Comparison of ENCODE assay signal across 17 cellular contexts in the genomic region with DNA sequence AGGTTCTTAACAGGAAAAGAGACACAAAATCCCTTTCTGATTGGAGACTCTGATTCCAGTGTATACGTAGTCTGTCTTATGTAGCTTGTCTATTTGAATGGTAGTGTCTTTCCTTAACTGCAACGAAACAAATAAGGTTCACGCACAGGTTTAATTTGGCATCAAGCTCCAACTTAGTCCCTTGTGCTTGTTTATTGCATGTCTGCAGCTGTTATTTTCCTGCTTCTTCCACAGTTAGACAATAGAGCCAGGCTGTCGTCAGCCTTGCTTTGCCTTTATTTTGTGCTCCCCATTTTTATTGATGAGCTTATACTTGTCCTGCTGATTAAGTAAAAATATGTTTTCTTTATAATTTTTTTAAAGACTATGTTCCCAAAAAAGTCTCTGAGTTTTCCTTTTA.
A peak's percentile ranks its signal among the peaks of the same experiment; 100 is the strongest.
DNase-seq lines count a peak whose midpoint lies in the region; ATAC-seq, FAIRE-seq and TF ChIP-seq lines count a peak whose summit lies in the region.
"Had no signal": no experiment of that assay in that cellular context is flagged by ENCODE, and none has a peak within 500 bp of the region (broad histone marks: within the 10 kb centered on the region; RNA-seq: fewer than 3 reads in every experiment).

No MANE protein-coding gene starts in this region.

- H3K4me3 ChIP-seq in ACC112 (ENCODE audit: low read depth, low read length) (no peak overlapping the region), H1 (ENCODE audit: extremely low read depth in 1 of 4, insufficient read depth in 2 of 4, low read depth in 3 of 4, low read length in 4 of 4) (no peak overlapping the region), neural progenitor cell (no peak overlapping the region)

- H3K27me3 ChIP-seq in ACC112 (ENCODE audit: insufficient read depth, low read length) (no peaks in the 10 kb centered on the region), H1 (replicated peaks in 1 of 4; ENCODE audit: control insufficient read depth in 3 of 4, extremely low read depth in 1 of 4, insufficient read depth in 3 of 4, low read length in 3 of 4) (no peaks in the 10 kb centered on the region), neural progenitor cell (no peaks in the 10 kb centered on the region)

- H3K79me2 ChIP-seq in ACC112 (ENCODE audit: control insufficient read depth, insufficient read depth, low read length, unreplicated experiment) (no peaks in the 10 kb centered on the region), H1 (ENCODE audit: control insufficient read depth in 1 of 2, insufficient read depth in 2 of 2, low read length in 2 of 2) (no peaks in the 10 kb centered on the region), neural progenitor cell (ENCODE audit: low read depth) (no peaks in the 10 kb centered on the region)

- H2BK15ac ChIP-seq in H1 (ENCODE audit: low read length), result no peak overlapping the region

- H4K20me1 ChIP-seq in H1 (replicated peaks in 1 of 2; ENCODE audit: control insufficient read depth in 1 of 2, insufficient read depth in 2 of 2, low read length in 2 of 2) (no peaks in the 10 kb centered on the region), neural progenitor cell (ENCODE audit: low read depth) (no peaks in the 10 kb centered on the region)

- no peak overlapping the region for H2BK120ac ChIP-seq in H1 (replicated peaks; ENCODE audit: low read depth, low read length)

- H2BK12ac ChIP-seq in H1 (ENCODE audit: low read depth, low read length), result no peak overlapping the region

- H3K4me3 Mint-ChIP-seq in HFFc6, result no peak overlapping the region
- H3K4me3 Mint-ChIP-seq in neural progenitor cell, result no peak overlapping the region
- H3K4me3 Mint-ChIP-seq: CD14-positive monocyte, T-helper 17 cell had no signal

- H3K27me3 Mint-ChIP-seq in HFFc6 (ENCODE audit: insufficient read depth) (no peaks in the 10 kb centered on the region), neural progenitor cell (ENCODE audit: insufficient read depth, low read depth) (peaks cover 2% of the 10 kb centered on the region)
- H3K27me3 Mint-ChIP-seq: T-helper 17 cell had no signal

- H2BK5ac ChIP-seq in H1 (ENCODE audit: low read depth, low read length), result no peak overlapping the region

- TF ChIP-seq CTCF in HFFc6 (IDR thresholded peaks at IDR 0.05) (no peak), H1 (IDR thresholded peaks at IDR 0.05; ENCODE audit: control extremely low read depth in 1 of 3, insufficient read depth in 1 of 3, low read depth in 1 of 3, low read length in 3 of 3) (no peak), neural progenitor cell (IDR thresholded peaks at IDR 0.05) (no peak)

- POLR2A ChIA-PET in H1 (lab: Charles Lee; ENCODE audit: partially characterized antibody), result no interaction called here

- H3K36me3 ChIP-seq in ACC112 (ENCODE audit: insufficient read depth, low read length), result no peaks in the 10 kb centered on the region
- peaks cover 0 to 3% (median 0%) of the 10 kb centered on the region in 4 experiments; a peak in 1 of 8 replicates for H3K36me3 ChIP-seq in H1 (ENCODE audit: control insufficient read depth in 2 of 4, insufficient read depth in 4 of 4, low read length in 3 of 4)
- H3K36me3 ChIP-seq in neural progenitor cell, result no peaks in the 10 kb centered on the region

- H3K27ac ChIP-seq in ACC112 (ENCODE audit: low read depth, low read length) (peak overlapping the region; percentile 96), H1 (ENCODE audit: low read depth, low read length) (no peak overlapping the region), neural progenitor cell (no peak overlapping the region)

- H3K4me1 Mint-ChIP-seq in HFFc6 (ENCODE audit: low read depth), result peaks cover 67% of the 10 kb centered on the region
- peaks cover 6% of the 10 kb centered on the region for H3K4me1 Mint-ChIP-seq in neural progenitor cell
- H3K4me1 Mint-ChIP-seq: CD14-positive monocyte, T-helper 17 cell had no signal

- H2AK5ac ChIP-seq in H1 (ENCODE audit: low read depth, low read length), result no peak overlapping the region

- H3K9ac ChIP-seq in H1 (replicated peaks in 1 of 4; ENCODE audit: extremely low read depth in 1 of 4, low read depth in 3 of 4, low read length in 3 of 4) (no peak overlapping the region), neural progenitor cell (no peak overlapping the region)

- H2BK20ac ChIP-seq in H1 (ENCODE audit: low read length), result no peak overlapping the region

- H3K27ac Mint-ChIP-seq in HFFc6 (peak overlapping the region; percentile 99; the same call in 1 of the 2 replicates), neural progenitor cell (no peak overlapping the region)
- H3K27ac Mint-ChIP-seq: CD14-positive monocyte, T-helper 17 cell had no signal

- H3K36me3 Mint-ChIP-seq in HFFc6 (ENCODE audit: low read depth), result peaks cover 36% of the 10 kb centered on the region
- no peaks in the 10 kb centered on the region for H3K36me3 Mint-ChIP-seq in neural progenitor cell
- H3K36me3 Mint-ChIP-seq: CD14-positive monocyte had no signal

- H3K23me2 ChIP-seq in H1 (ENCODE audit: low read depth, low read length), result no peaks in the 10 kb centered on the region

- H3F3A ChIP-seq in neural progenitor cell (ENCODE audit: low read depth), result no peaks in the 10 kb centered on the region

- H4K8ac ChIP-seq in H1 (ENCODE audit: extremely low read depth, insufficient read depth, low read length), result no peak overlapping the region

- H3K4ac ChIP-seq in H1 (replicated peaks; ENCODE audit: insufficient read length, low read depth, low read length), result no peak overlapping the region

- no peak overlapping the region for H3K56ac ChIP-seq in H1 (replicated peaks; ENCODE audit: insufficient read length, low read depth, low read length)

- no peak overlapping the region for H4K5ac ChIP-seq in H1 (ENCODE audit: insufficient read length, low read depth, low read length)

- H2AFZ ChIP-seq in ACC112 (ENCODE audit: low read length, unreplicated experiment) (peak overlapping the region; percentile 35), H1 (ENCODE audit: low read length) (peak overlapping the region; percentile 86; the same call in 1 of the 2 replicates), neural progenitor cell (replicated peaks) (peak overlapping the region; percentile 68)

- no peak for TF ChIP-seq RAD21 in H1 (IDR thresholded peaks at IDR 0.05 in 1 of 2, conservative IDR thresholded peaks at IDR 0.05 in 1 of 2; ENCODE audit: low read depth in 2 of 2, low read length in 2 of 2)

- CTCF ChIA-PET in H1 (lab: Charles Lee; ENCODE audit: partially characterized antibody), result interaction anchor here (0.6 to 1.1 kb wide), 3 partner anchors 9 to 148 kb away, joined by 3 to 5 read pairs (median 3); no protein-coding TSS in a partner anchor

- H3K9me3 Mint-ChIP-seq in HFFc6 (peaks cover 16% of the 10 kb centered on the region), neural progenitor cell (peaks cover 2% of the 10 kb centered on the region)

- no peak for TF ChIP-seq EP300 in H1 (IDR thresholded peaks at IDR 0.05; ENCODE audit: borderline replicate concordance in 1 of 2, low read depth in 2 of 2, low read length in 2 of 2)

- H3K9me3 ChIP-seq in H1 (ENCODE audit: insufficient read depth in 2 of 2, low read depth in 1 of 2, low read length in 1 of 2) (no peaks in the 10 kb centered on the region), neural progenitor cell (ENCODE audit: low read depth) (no peaks in the 10 kb centered on the region)

- no peak overlapping the region for H3K18ac ChIP-seq in H1 (ENCODE audit: extremely low read depth, low read length)

- H3K4me1 ChIP-seq in ACC112 (ENCODE audit: control insufficient read depth, insufficient read depth, low read length, unreplicated experiment) (peaks cover 42% of the 10 kb centered on the region), H1 (replicated peaks in 1 of 4; ENCODE audit: control insufficient read depth in 3 of 4, insufficient read depth in 4 of 4, low read length in 3 of 4) (peaks cover 0 to 5% (median 4%) of the 10 kb centered on the region in 4 experiments; a peak in 4 of 7 replicates), neural progenitor cell (peaks cover 8% of the 10 kb centered on the region)

- no peak for FAIRE-seq in H1 (lab: Jason Lieb, UNC)

- ATAC-seq in HG03045 (IDR thresholded peaks at IDR 0.05; ENCODE audit: unreplicated experiment) (no peak), HG02973 (IDR thresholded peaks at IDR 0.05; ENCODE audit: unreplicated experiment) (no peak), HG03571 (IDR thresholded peaks at IDR 0.05; ENCODE audit: unreplicated experiment) (no peak)
- ATAC-seq: T-helper 17 cell had no signal

- no peak overlapping the region for H4K91ac ChIP-seq in H1 (replicated peaks; ENCODE audit: insufficient read length, low read length)

- no peak for TF ChIP-seq POLR2A in H1 (IDR thresholded peaks at IDR 0.05; ENCODE audit: control extremely low read depth in 1 of 2, low read depth in 2 of 2, low read length in 2 of 2)

- H3K79me1 ChIP-seq in H1 (ENCODE audit: low read depth, low read length), result no peaks in the 10 kb centered on the region

- no peak overlapping the region for H3K14ac ChIP-seq in H1 (ENCODE audit: insufficient read length)

- H3K23ac ChIP-seq in H1 (ENCODE audit: insufficient read length), result no peak overlapping the region

- WGBS in H1 (ENCODE audit: extremely low coverage in 1 of 2, insufficient coverage in 1 of 2, insufficient read length in 1 of 2, insufficient replicate concordance in 2 of 2, low coverage in 1 of 2, low lambda C conversion rate in 2 of 2, missing lambda C conversion rate in 1 of 2), 2 experiments, result 78% methylated on average over 4 of the region's 4 CpGs; no CpG with 5 or more reads in 1 of the 2 experiments

- DNase-seq in HFFc6 (no peak), H1 (ENCODE audit: low read depth in 1 of 2, low spot score in 2 of 2) (no peak), neural progenitor cell (ENCODE audit: low spot score) (no peak)
- DNase-seq: DMS 273 treated with DMSO at 0.1 percent for 48 hours, GDM1, GOT3, NCI-H1105, NCI-H187, NCI-H345, NCI-H524 treated with DMSO at 0.1 percent for 48 hours, RPMI8226, T-helper 17 cell had no signal

- no peak overlapping the region for H3K4me2 ChIP-seq in H1 (ENCODE audit: insufficient read depth in 1 of 2, low read depth in 2 of 2, low read length in 2 of 2)
- no peak overlapping the region for H3K4me2 ChIP-seq in neural progenitor cell

TF ChIP-seq in H1, 55 proteins besides CTCF, POLR2A, EP300 and RAD21 (continues in another document):
- TF ChIP-seq YY1 (IDR thresholded peaks at IDR 0.05; ENCODE audit: low read depth, low read length), result no peak
- TF ChIP-seq CHD1 (IDR thresholded peaks at IDR 0.05; ENCODE audit: low read depth, low read length), result no peak
- no peak for TF ChIP-seq GABPA (IDR thresholded peaks at IDR 0.05; ENCODE audit: borderline replicate concordance, insufficient read depth, low read length)
- TF ChIP-seq, protein P1, sequence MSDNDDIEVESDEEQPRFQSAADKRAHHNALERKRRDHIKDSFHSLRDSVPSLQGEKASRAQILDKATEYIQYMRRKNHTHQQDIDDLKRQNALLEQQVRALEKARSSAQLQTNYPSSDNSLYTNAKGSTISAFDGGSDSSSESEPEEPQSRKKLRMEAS (IDR thresholded peaks at IDR 0.05), result no peak
- no peak for TF ChIP-seq SP4 (IDR thresholded peaks at IDR 0.05; ENCODE audit: low read length)
- TF ChIP-seq PHF8 (conservative IDR thresholded peaks at IDR 0.05; ENCODE audit: low read depth, low read length), result no peak
- no peak for TF ChIP-seq HDAC2 (IDR thresholded peaks at IDR 0.05; ENCODE audit: borderline replicate concordance in 1 of 2, low read depth in 2 of 2, low read length in 2 of 2)
- no peak for TF ChIP-seq RXRA (IDR thresholded peaks at IDR 0.05; ENCODE audit: insufficient read depth, low read depth, low read length)

Comparison
In these comparisons a context has a peak if more than half of its experiments do, and no peak if none do; other contexts are left out.
1. H2AFZ ChIP-seq: peak in every context shown above with its lines; median percentile 86 in H1; 68 in neural progenitor cell; 35 in ACC112.